In the genomic region with DNA sequence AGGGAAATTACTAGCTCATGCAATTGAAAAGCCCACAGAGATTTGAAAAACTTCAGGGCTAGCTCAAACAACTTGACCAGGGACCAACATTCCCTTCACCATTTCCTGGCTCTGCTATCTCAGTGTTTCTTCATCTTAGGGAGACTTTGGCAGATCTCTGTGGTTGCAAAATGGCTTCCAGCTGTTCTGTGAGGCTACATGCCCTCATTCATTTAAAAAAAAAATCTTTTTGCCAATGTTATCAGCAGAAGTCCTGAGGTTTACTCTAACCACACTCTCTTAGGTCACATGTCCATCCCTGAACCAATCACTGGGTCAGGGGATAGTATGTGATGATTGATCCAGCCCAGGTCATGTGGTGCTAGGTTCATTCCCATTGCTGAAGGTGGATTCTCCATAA, we compare ENCODE assay signal across 30 cellular contexts. TPM values are rescaled to one million over a fixed set of nuclear protein-coding genes. Genes with fewer than 3 reads are reported as not detected.
DNase-seq lines count a peak whose midpoint lies in the region; ATAC-seq, FAIRE-seq and TF ChIP-seq lines count a peak whose summit lies in the region.
"Had no signal": no experiment of that assay in that cellular context is flagged by ENCODE, and none has a peak within 500 bp of the region (broad histone marks: within the 10 kb centered on the region; RNA-seq: fewer than 3 reads in every experiment).

No MANE protein-coding gene starts in this region.

- ATAC-seq in Right ventricle myocardium inferior (peak; percentile 90), K562 (peak; percentile 82), heart right ventricle (peak; percentile 65 to 93 (median 74)), HG02571 (IDR thresholded peaks at IDR 0.05; ENCODE audit: unreplicated experiment) (no peak)
- no peak for ATAC-seq in activated CD4-positive, alpha-beta T cell treated with anti-CD3 and anti-CD28 coated beads for 36 hours
- ATAC-seq: activated T-cell treated with anti-CD3 and anti-CD28 coated beads, Interleukin-2, amount 50 U/mL, for 4 hours; HepG2; stimulated activated naive B cell treated with anti-CD40 and anti-IgM and Interleukin-4, amounts not matched to agents 10 μg/mL and 1 μg/mL and 100 μg/mL, for 72 hours had no signal

- H3K4me3 ChIP-seq in K562 (no peak overlapping the region), heart right ventricle (no peak overlapping the region)
- H3K4me3 ChIP-seq: BLaER1 treated with 17β-estradiol and CSF1 and Interleukin-3, amounts not matched to agents 10 nM and 100 nM; SJCRH30; thoracic aorta had no signal

- no peak for TF ChIP-seq RAD21 in K562 (CRISPR knock-in tag; conservative IDR thresholded peaks at IDR 0.05 in 1 of 2, IDR thresholded peaks at IDR 0.05 in 1 of 2)

- H3K36me3 Mint-ChIP-seq in nephron progenitor cell (ENCODE audit: low read depth): no peaks in the 10 kb centered on the region
- H3K36me3 Mint-ChIP-seq in activated CD4-positive, alpha-beta T cell treated with anti-CD3 and anti-CD28 coated beads for 36 hours (ENCODE audit: low read depth): no peaks in the 10 kb centered on the region
- H3K36me3 Mint-ChIP-seq: stimulated activated naive B cell treated with anti-CD40 and anti-IgM and Interleukin-4, amounts not matched to agents 10 μg/mL and 1 μg/mL and 100 μg/mL, for 72 hours had no signal

- no TSS peak for BruUV-seq in K562 (replicated peaks; lab: Mats Ljungman, UMichigan)

- CTCF ChIA-PET in K562 (lab: Yijun Ruan, JAX; ENCODE audit: low intra/inter-chr PET ratio): no interaction called here
- CTCF ChIA-PET in activated CD4-positive, alpha-beta T cell treated with anti-CD3 and anti-CD28 coated beads for 36 hours (lab: Charles Lee): no interaction called here

- no peak for TF ChIP-seq POLR2A in K562 (conservative IDR thresholded peaks at IDR 0.05)

- no peak overlapping the region; the same call in 2 of the 3 replicates for H3K27ac ChIP-seq in K562 (ENCODE audit: extremely low read depth, low read depth, low read length)
- H3K27ac ChIP-seq in heart right ventricle: no peak overlapping the region
- H3K27ac ChIP-seq: 22Rv1; BLaER1 treated with 17β-estradiol and CSF1 and Interleukin-3, amounts not matched to agents 10 nM and 100 nM; HL-60; SJCRH30; thoracic aorta had no signal

- intact Hi-C loops in Right ventricle myocardium inferior (cut with DNase I): loop anchor here (10.0 kb wide), 1 partner anchor 120 kb away; no protein-coding TSS in a partner anchor
- intact Hi-C loops in cardiac septum (cut with DNase I): no loop called here
- intact Hi-C loops in K562 (cut with micrococcal nuclease): no loop called here
- intact Hi-C loops in heart right ventricle (cut with DNase I): no loop called here
- intact Hi-C loops in activated CD4-positive, alpha-beta T cell treated with anti-CD3 and anti-CD28 coated beads for 36 hours (cut with DNase I, micrococcal nuclease): no loop called here

- H3K9ac ChIP-seq in K562 (ENCODE audit: insufficient read depth in 1 of 2, low read depth in 2 of 2, low read length in 2 of 2): peak overlapping the region in 1 of 2 experiments; percentile 13; a peak in 1 of 4 replicates
- H3K9ac ChIP-seq: BLaER1 treated with 17β-estradiol and CSF1 and Interleukin-3, amounts not matched to agents 10 nM and 100 nM had no signal

- no peak for FAIRE-seq in K562 (lab: Jason Lieb, UNC)
- FAIRE-seq: HepG2, small intestine had no signal

- no peak overlapping the region for H3K27ac Mint-ChIP-seq in nephron progenitor cell
- H3K27ac Mint-ChIP-seq in activated CD4-positive, alpha-beta T cell treated with anti-CD3 and anti-CD28 coated beads for 36 hours: no peak overlapping the region
- H3K27ac Mint-ChIP-seq: H9; stimulated activated naive B cell treated with anti-CD40 and anti-IgM and Interleukin-4, amounts not matched to agents 10 μg/mL and 1 μg/mL and 100 μg/mL, for 72 hours had no signal

- H3K9me3 Mint-ChIP-seq in nephron progenitor cell: peaks cover 13% of the 10 kb centered on the region
- no peaks in the 10 kb centered on the region for H3K9me3 Mint-ChIP-seq in activated CD4-positive, alpha-beta T cell treated with anti-CD3 and anti-CD28 coated beads for 36 hours (ENCODE audit: low read depth)
- H3K9me3 Mint-ChIP-seq: activated T-cell treated with anti-CD3 and anti-CD28 coated beads, Interleukin-2, amount 50 U/mL, for 4 hours had no signal

- H2AFZ ChIP-seq in K562 (ENCODE audit: low read depth, low read length): peak overlapping the region; percentile 27

- peaks cover 43% of the 10 kb centered on the region for H3K27me3 Mint-ChIP-seq in nephron progenitor cell (ENCODE audit: low read depth, poor library complexity)
- peaks cover 7% of the 10 kb centered on the region for H3K27me3 Mint-ChIP-seq in activated CD4-positive, alpha-beta T cell treated with anti-CD3 and anti-CD28 coated beads for 36 hours
- H3K27me3 Mint-ChIP-seq: stimulated activated naive B cell treated with anti-CD40 and anti-IgM and Interleukin-4, amounts not matched to agents 10 μg/mL and 1 μg/mL and 100 μg/mL, for 72 hours had no signal

- peaks cover 0 to 36% of the 10 kb centered on the region in 2 experiments; a peak in 3 of 5 replicates for H3K4me1 ChIP-seq in K562 (replicated peaks in 1 of 2; ENCODE audit: control insufficient read depth in 2 of 2, insufficient read depth in 2 of 2, low read length in 2 of 2)
- no peaks in the 10 kb centered on the region for H3K4me1 ChIP-seq in heart right ventricle

- H3K4me3 Mint-ChIP-seq in nephron progenitor cell: no peak overlapping the region
- H3K4me3 Mint-ChIP-seq in activated CD4-positive, alpha-beta T cell treated with anti-CD3 and anti-CD28 coated beads for 36 hours: no peak overlapping the region
- H3K4me3 Mint-ChIP-seq: activated T-cell treated with anti-CD3 and anti-CD28 coated beads, Interleukin-2, amount 50 U/mL, for 4 hours; H9; neural crest cell; stimulated activated naive B cell treated with anti-CD40 and anti-IgM and Interleukin-4, amounts not matched to agents 10 μg/mL and 1 μg/mL and 100 μg/mL, for 72 hours had no signal

- no peak for TF ChIP-seq CTCF in K562 (IDR thresholded peaks at IDR 0.05 in 2 of 3, conservative IDR thresholded peaks at IDR 0.05 in 1 of 3; ENCODE audit: insufficient read depth in 2 of 3, low read depth in 1 of 3, low read length in 3 of 3)
- no peak for TF ChIP-seq CTCF in heart right ventricle (IDR thresholded peaks at IDR 0.05)
- no peak for TF ChIP-seq CTCF in nephron progenitor cell (IDR thresholded peaks at IDR 0.05)

- POLR2A ChIA-PET in K562 (lab: Yijun Ruan, JAX): interaction anchor here (0.7 to 1.3 kb wide), 3 partner anchors 14 to 20 kb away, joined by 3 to 5 read pairs (median 3); no protein-coding TSS in a partner anchor
- POLR2A ChIA-PET in activated CD4-positive, alpha-beta T cell treated with anti-CD3 and anti-CD28 coated beads for 36 hours (lab: Charles Lee): no interaction called here

- no peaks in the 10 kb centered on the region for H3K79me2 ChIP-seq in K562 (ENCODE audit: control insufficient read depth, insufficient read depth, low read length)

- H3K9me3 ChIP-seq in K562 (replicated peaks; ENCODE audit: control insufficient read depth, insufficient read depth, low read depth, low read length) (no peaks in the 10 kb centered on the region; the same call in 1 of the 2 replicates), heart right ventricle (peaks cover 0 to 6% (median 0%) of the 10 kb centered on the region in 11 donors)
- H3K9me3 ChIP-seq: SJCRH30, thoracic aorta had no signal

- H3K36me3 ChIP-seq in K562 (ENCODE audit: control insufficient read depth, insufficient read depth, low read length) (no peaks in the 10 kb centered on the region), heart right ventricle (no peaks in the 10 kb centered on the region)
- H3K36me3 ChIP-seq: SJCRH30, thoracic aorta had no signal

- H3K9me1 ChIP-seq in K562 (ENCODE audit: control insufficient read depth, insufficient read depth, low read length): no peaks in the 10 kb centered on the region

- H3K4me2 ChIP-seq in K562 (ENCODE audit: insufficient read depth, low read length): peak overlapping the region; percentile 51; the same call in 1 of the 2 replicates
- H3K4me2 ChIP-seq: BLaER1 treated with 17β-estradiol and CSF1 and Interleukin-3, amounts not matched to agents 10 nM and 100 nM had no signal

- peaks cover 2% of the 10 kb centered on the region for H3K4me1 Mint-ChIP-seq in nephron progenitor cell
- H3K4me1 Mint-ChIP-seq in activated CD4-positive, alpha-beta T cell treated with anti-CD3 and anti-CD28 coated beads for 36 hours: no peaks in the 10 kb centered on the region
- H3K4me1 Mint-ChIP-seq: stimulated activated naive B cell treated with anti-CD40 and anti-IgM and Interleukin-4, amounts not matched to agents 10 μg/mL and 1 μg/mL and 100 μg/mL, for 72 hours had no signal

- TF ChIP-seq EP300 in K562 (IDR thresholded peaks at IDR 0.05; ENCODE audit: low read length): no peak

- H3K27me3 ChIP-seq in K562 (ENCODE audit: control insufficient read depth in 2 of 2, insufficient read depth in 2 of 2, low read length in 2 of 2): no peaks in the 10 kb centered on the region
- peaks cover 0 to 5% (median 0%) of the 10 kb centered on the region in 7 donors for H3K27me3 ChIP-seq in heart right ventricle
- H3K27me3 ChIP-seq: BLaER1 treated with 17β-estradiol and CSF1 and Interleukin-3, amounts not matched to agents 10 nM and 100 nM; SJCRH30 had no signal

- no peaks in the 10 kb centered on the region for H4K20me1 ChIP-seq in K562 (replicated peaks; ENCODE audit: control insufficient read depth, insufficient read depth, low read length)
- H4K20me1 ChIP-seq: BLaER1 treated with 17β-estradiol and CSF1 and Interleukin-3, amounts not matched to agents 10 nM and 100 nM had no signal

- no peak for DNase-seq in Right ventricle myocardium inferior (ENCODE audit: missing footprints)
- no peak for DNase-seq in cardiac septum (ENCODE audit: low spot score)
- DNase-seq in K562 (ENCODE audit: extremely low read depth in 1 of 4, low spot score in 3 of 4): peak; percentile 53 to 67 (median 61)
- DNase-seq in heart right ventricle: peak in 1 of 2 donors; percentile 13
- no peak for DNase-seq in dermis blood vessel endothelial cell
- no peak for DNase-seq in nephron progenitor cell
- no peak for DNase-seq in activated CD4-positive, alpha-beta T cell treated with anti-CD3 and anti-CD28 coated beads for 36 hours
- DNase-seq: activated CD4-positive, alpha-beta T cell treated with anti-CD3 and anti-CD28 coated beads for 4 hours; activated naive CD4-positive, alpha-beta T cell treated with Interleukin-2 at 50 U/mL for 16 hours; activated T-cell treated with anti-CD3 and anti-CD28 coated beads, Interleukin-2, amount 50 U/mL, for 4 hours; effector CD8-positive, alpha-beta T cell; erythroblast; H9; head of caudate nucleus; NCI-H1417; small intestine; stimulated activated CD4-positive, alpha-beta T cell treated with anti-CD3 and anti-CD28 coated beads, Interleukin-2, amount 100 ng/mL, for 24 hours; stimulated activated naive B cell treated with anti-CD40 and anti-IgM and Interleukin-4, amounts not matched to agents 10 μg/mL and 1 μg/mL and 100 μg/mL, for 72 hours had no signal

- in situ Hi-C loops in K562 (cut with MboI): loop anchor here (10.0 kb wide), 1 partner anchor 120 kb away; no protein-coding TSS in a partner anchor

RNA-seq across cellular contexts. Expression of a gene that starts 13.9 kb away (rescaled TPM):
- total RNA-seq in Right ventricle myocardium inferior (0.19 TPM), cardiac septum (0.08 TPM), K562 (2014; rRNA removed) (not detected in 2 replicates), K562 (2014; rRNA removed; fragmentation: Illumina TruSeq; extraction: Trizol) (not detected in 2 replicates), K562 (2015; rRNA removed; fragmentation: Illumina TruSeq; extraction: Trizol) (not detected in 2 replicates), K562 (2021) (not detected in 2 replicates), heart right ventricle (1 to 10 TPM in 1 of 10 donors, under 1 TPM in 8, not detected in 1; 0.12 to 1.3 (median 0.28) TPM), dermis blood vessel endothelial cell (1.4 and 5.1 TPM in 2 replicates)
- not detected in 2 replicates for total RNA-seq in K562 (2011; cell fraction: chromatin; rRNA removed; ENCODE audit: low replicate concordance)
- total RNA-seq in K562 (2011; cell fraction: nucleolus; rRNA removed): not detected in 2 replicates
- total RNA-seq in K562 (2011; cell fraction: nucleoplasm; rRNA removed): not detected in 2 replicates
- polyA plus RNA-seq in K562 (2011; rRNA removed) (not detected in 2 replicates), K562 (2014; fragmentation: Illumina TruSeq; extraction: Trizol) (not detected in 2 replicates), K562 (2014; fragmentation: Nextera tagmentation; extraction: Ambion mirVana) (not detected), K562 (2014; rRNA removed) (not detected in 2 replicates), heart right ventricle (under 1 TPM; 0.15 to 0.35 TPM)
- polyA plus RNA-seq in K562 (2011; cell fraction: cytosol; rRNA removed): not detected in 2 replicates
- not detected in 2 replicates for polyA plus RNA-seq in K562 (2011; cell fraction: nucleus; rRNA removed)
- polyA plus RNA-seq in K562 (2012): not detected in 2 replicates
- polyA minus RNA-seq in K562 (2011; rRNA and poly(A)+ RNA removed): not detected in 2 replicates
- polyA minus RNA-seq in K562 (2011; cell fraction: cytosol; rRNA and poly(A)+ RNA removed): not detected in 2 replicates
- polyA minus RNA-seq in K562 (2011; cell fraction: nucleus; rRNA and poly(A)+ RNA removed): not detected in 2 replicates
- total RNA-seq in activated CD4-positive, alpha-beta T cell treated with anti-CD3 and anti-CD28 coated beads for 36 hours: not detected
- total RNA-seq: activated CD8-positive, alpha-beta memory T cell treated with anti-CD3 and anti-CD28 coated beads for 36 hours; activated T-cell treated with anti-CD3 and anti-CD28 coated beads, Interleukin-2, amount 50 U/mL, for 4 hours; chondrocyte; HepG2; NCI-H460; T-helper 1 cell treated with Interleukin-12 subunit alpha and Interleukin-12 subunit beta and Interleukin-4 antibody, amounts not matched to agents 30 ng/mL and 1 ng/mL, for 36 hours; thoracic aorta had no signal
- polyA plus RNA-seq: HepG2 had no signal

Comparison
In these comparisons a context has a peak if more than half of its experiments do, and no peak if none do; other contexts are left out.
1. ATAC-seq: peak in Right ventricle myocardium inferior (single experiment), K562 (single experiment) and heart right ventricle (8 of 8); none in HG02571 (single experiment) and activated CD4-positive, alpha-beta T cell treated with anti-CD3 and anti-CD28 coated beads for 36 hours (single experiment).
2. DNase-seq: peak in K562 (4 of 4); none in Right ventricle myocardium inferior (single experiment), cardiac septum (single experiment), dermis blood vessel endothelial cell (single experiment), nephron progenitor cell (single experiment) and activated CD4-positive, alpha-beta T cell treated with anti-CD3 and anti-CD28 coated beads for 36 hours (single experiment).